16 cellular contexts compared by ENCODE assay signal in genomic region chr12:1838223-1838993, GRCh38. TPM values are rescaled to one million over a fixed set of nuclear protein-coding genes. Genes with fewer than 3 reads are reported as not detected.
A peak's percentile ranks its signal among the peaks of the same experiment; 100 is the strongest.
DNase-seq lines count a peak whose midpoint lies in the region; ATAC-seq, FAIRE-seq and TF ChIP-seq lines count a peak whose summit lies in the region.
"Had no signal": no experiment of that assay in that cellular context is flagged by ENCODE, and none has a peak within 500 bp of the region (broad histone marks: within the 10 kb centered on the region; RNA-seq: fewer than 3 reads in every experiment).

No MANE protein-coding gene starts in this region.

- H3K4me3 Mint-ChIP-seq in astrocyte (ENCODE audit: unreplicated experiment): no peak overlapping the region
- H3K4me3 Mint-ChIP-seq in nephron progenitor cell: peak overlapping the region; percentile 2
- no peak overlapping the region for H3K4me3 Mint-ChIP-seq in endothelial cell (ENCODE audit: unreplicated experiment)
- H3K4me3 Mint-ChIP-seq in Calu3 (ENCODE audit: low read depth, unreplicated experiment): no peak overlapping the region
- H3K4me3 Mint-ChIP-seq: activated CD8-positive, alpha-beta memory T cell treated with anti-CD3 and anti-CD28 coated beads, Interleukin-2, amount 10 ng/mL, durations not matched to agents 7 days and 5 days had no signal

- peak overlapping the region; percentile 42 to 92 (median 86); a peak in 20 of 22 replicates for H3K9ac ChIP-seq in BLaER1 treated with 17β-estradiol and CSF1 and Interleukin-3, amounts not matched to agents 10 nM and 100 nM
- no peak overlapping the region for H3K9ac ChIP-seq in astrocyte (ENCODE audit: low read length)

- H3K4me1 ChIP-seq in BLaER1 treated with 17β-estradiol and CSF1 and Interleukin-3, amounts not matched to agents 10 nM and 100 nM: peaks cover 86 to 98% (median 97%) of the 10 kb centered on the region in 10 experiments
- peaks cover 11% of the 10 kb centered on the region for H3K4me1 ChIP-seq in astrocyte (ENCODE audit: insufficient read depth, low read length)
- H3K4me1 ChIP-seq: gastroesophageal sphincter had no signal

- H3K4me1 Mint-ChIP-seq in astrocyte (ENCODE audit: low read depth, unreplicated experiment) (peaks cover 13% of the 10 kb centered on the region), nephron progenitor cell (peaks cover 75% of the 10 kb centered on the region), endothelial cell (ENCODE audit: unreplicated experiment) (no peaks in the 10 kb centered on the region), Calu3 (ENCODE audit: low read depth, unreplicated experiment) (no peaks in the 10 kb centered on the region)
- H3K4me1 Mint-ChIP-seq: activated CD8-positive, alpha-beta memory T cell treated with anti-CD3 and anti-CD28 coated beads, Interleukin-2, amount 10 ng/mL, durations not matched to agents 7 days and 5 days had no signal

- ATAC-seq in GM21381 (IDR thresholded peaks at IDR 0.05; ENCODE audit: unreplicated experiment): no peak
- ATAC-seq: activated CD8-positive, alpha-beta memory T cell treated with anti-CD3 and anti-CD28 coated beads, Interleukin-2, amount 10 ng/mL, durations not matched to agents 7 days and 5 days; gastroesophageal sphincter had no signal

- no peaks in the 10 kb centered on the region for H3K79me2 ChIP-seq in astrocyte (ENCODE audit: insufficient read depth, low read length)

- H3K27me3 Mint-ChIP-seq in astrocyte (ENCODE audit: low read depth, unreplicated experiment) (peaks cover 47% of the 10 kb centered on the region), nephron progenitor cell (ENCODE audit: low read depth, poor library complexity) (peaks cover 47% of the 10 kb centered on the region), endothelial cell (ENCODE audit: unreplicated experiment) (peaks cover 4% of the 10 kb centered on the region), Calu3 (ENCODE audit: unreplicated experiment) (peaks cover 100% of the 10 kb centered on the region)

- H3K9me3 Mint-ChIP-seq in astrocyte (ENCODE audit: unreplicated experiment) (no peaks in the 10 kb centered on the region), nephron progenitor cell (no peaks in the 10 kb centered on the region), endothelial cell (ENCODE audit: unreplicated experiment) (no peaks in the 10 kb centered on the region), Calu3 (ENCODE audit: low read depth, unreplicated experiment) (no peaks in the 10 kb centered on the region)

- H3K9me3 ChIP-seq in BLaER1 treated with 17β-estradiol and CSF1 and Interleukin-3, amounts not matched to agents 10 nM and 100 nM (replicated peaks in 1 of 11): no peaks in the 10 kb centered on the region
- no peaks in the 10 kb centered on the region for H3K9me3 ChIP-seq in astrocyte (ENCODE audit: insufficient read depth, low read depth, low read length)
- H3K9me3 ChIP-seq: gastroesophageal sphincter had no signal

- FAIRE-seq in astrocyte (lab: Jason Lieb, UNC): no peak

- H3K4me3 ChIP-seq in BLaER1 treated with 17β-estradiol and CSF1 and Interleukin-3, amounts not matched to agents 10 nM and 100 nM: peak overlapping the region; percentile 28 to 67 (median 58); a peak in 19 of 20 replicates
- H3K4me3 ChIP-seq in astrocyte (ENCODE audit: insufficient read depth, low read depth, low read length): no peak overlapping the region
- H3K4me3 ChIP-seq: gastroesophageal sphincter had no signal

- intact Hi-C loops in Calu3 (cut with micrococcal nuclease; ENCODE audit: unreplicated experiment) (no loop called here), cardiac septum (cut with DNase I) (no loop called here)

- BruUV-seq in Calu3 (replicated peaks; lab: Mats Ljungman, UMichigan): no TSS peak

- H3K36me3 Mint-ChIP-seq in astrocyte (ENCODE audit: low read depth, unreplicated experiment) (no peaks in the 10 kb centered on the region), nephron progenitor cell (ENCODE audit: low read depth) (no peaks in the 10 kb centered on the region), endothelial cell (ENCODE audit: low read depth, unreplicated experiment) (no peaks in the 10 kb centered on the region), Calu3 (ENCODE audit: insufficient read depth, unreplicated experiment) (no peaks in the 10 kb centered on the region)
- H3K36me3 Mint-ChIP-seq: activated CD8-positive, alpha-beta memory T cell treated with anti-CD3 and anti-CD28 coated beads, Interleukin-2, amount 10 ng/mL, durations not matched to agents 7 days and 5 days had no signal

- H3K27ac Mint-ChIP-seq in astrocyte (ENCODE audit: unreplicated experiment) (peak overlapping the region; percentile 53), nephron progenitor cell (peak overlapping the region; percentile 15), endothelial cell (ENCODE audit: unreplicated experiment) (no peak overlapping the region), Calu3 (ENCODE audit: unreplicated experiment) (no peak overlapping the region)
- H3K27ac Mint-ChIP-seq: activated CD8-positive, alpha-beta memory T cell treated with anti-CD3 and anti-CD28 coated beads, Interleukin-2, amount 10 ng/mL, durations not matched to agents 7 days and 5 days had no signal

- peaks cover 0 to 12% (median 0%) of the 10 kb centered on the region in 11 experiments; a peak in 3 of 22 replicates for H3K36me3 ChIP-seq in BLaER1 treated with 17β-estradiol and CSF1 and Interleukin-3, amounts not matched to agents 10 nM and 100 nM
- no peaks in the 10 kb centered on the region for H3K36me3 ChIP-seq in astrocyte (ENCODE audit: insufficient read depth, low read length)
- H3K36me3 ChIP-seq: gastroesophageal sphincter had no signal

- CTCF ChIA-PET in Calu3 (lab: Charles Lee): no interaction called here

- no peak overlapping the region for H2AFZ ChIP-seq in astrocyte (ENCODE audit: low read depth, low read length)

- peaks cover 0 to 15% (median 0%) of the 10 kb centered on the region in 11 experiments; a peak in 1 of 22 replicates for H3K27me3 ChIP-seq in BLaER1 treated with 17β-estradiol and CSF1 and Interleukin-3, amounts not matched to agents 10 nM and 100 nM
- peaks cover 29% of the 10 kb centered on the region for H3K27me3 ChIP-seq in astrocyte (ENCODE audit: insufficient read depth, low read length)

- H3K4me2 ChIP-seq in BLaER1 treated with 17β-estradiol and CSF1 and Interleukin-3, amounts not matched to agents 10 nM and 100 nM: peak overlapping the region; percentile 90 to 99 (median 99)
- peak overlapping the region; percentile 11 for H3K4me2 ChIP-seq in astrocyte (ENCODE audit: low read length)

- TF ChIP-seq CTCF in astrocyte (IDR thresholded peaks at IDR 0.05; ENCODE audit: insufficient read depth, low read depth, low read length): no peak
- no peak for TF ChIP-seq CTCF in nephron progenitor cell (IDR thresholded peaks at IDR 0.05)
- TF ChIP-seq CTCF in endothelial cell (IDR thresholded peaks at IDR 0.05; ENCODE audit: unreplicated experiment): no peak
- TF ChIP-seq CTCF in Calu3 (IDR thresholded peaks at IDR 0.05; ENCODE audit: unreplicated experiment): no peak

- DNase-seq in NCI-H1694 (lab: John Stamatoyannopoulos, UW) (peak; percentile 70), astrocyte (ENCODE audit: low read depth) (peak; percentile 7), nephron progenitor cell (no peak), endothelial cell (ENCODE audit: low spot score) (no peak), Calu3 (no peak), cardiac septum (ENCODE audit: low spot score) (no peak)
- DNase-seq: activated CD8-positive, alpha-beta memory T cell treated with anti-CD3 and anti-CD28 coated beads, Interleukin-2, amount 10 ng/mL, durations not matched to agents 7 days and 5 days; activated naive CD4-positive, alpha-beta T cell treated with Interleukin-2 at 50 U/mL for 16 hours; central memory CD4-positive, alpha-beta T cell; NCI-H1930 had no signal

- H3K27ac ChIP-seq in BLaER1 treated with 17β-estradiol and CSF1 and Interleukin-3, amounts not matched to agents 10 nM and 100 nM: peak overlapping the region in 10 of 11 experiments; percentile 51 to 99 (median 96); a peak in 20 of 22 replicates
- H3K27ac ChIP-seq in astrocyte (ENCODE audit: low read depth, low read length): no peak overlapping the region
- H3K27ac ChIP-seq: gastroesophageal sphincter had no signal

- H4K20me1 ChIP-seq in BLaER1 treated with 17β-estradiol and CSF1 and Interleukin-3, amounts not matched to agents 10 nM and 100 nM: no peaks in the 10 kb centered on the region
- H4K20me1 ChIP-seq in astrocyte (ENCODE audit: insufficient read depth, low read length): no peaks in the 10 kb centered on the region

RNA-seq across cellular contexts. Expression of gene LRTM2, which starts 18.0 kb away (rescaled TPM):
- total RNA-seq in astrocyte (not detected in 2 replicates), endothelial cell (ENCODE audit: unreplicated experiment) (not detected), Calu3 (2022) (not detected in 2 replicates), cardiac septum (not detected)
- total RNA-seq: activated CD8-positive, alpha-beta memory T cell treated with anti-CD3 and anti-CD28 coated beads, Interleukin-2, amount 10 ng/mL, durations not matched to agents 7 days and 5 days; gastroesophageal sphincter; H4; mesenteric fat pad; omental fat pad had no signal

Comparison
In these comparisons a context has a peak if more than half of its experiments do, and no peak if none do; other contexts are left out.
1. DNase-seq: peak in NCI-H1694 (single experiment) and astrocyte (single experiment); none in nephron progenitor cell (single experiment), endothelial cell (single experiment), Calu3 (single experiment) and cardiac septum (single experiment).
2. H3K27ac Mint-ChIP-seq: peak in astrocyte (single experiment) and nephron progenitor cell (single experiment); none in endothelial cell (single experiment) and Calu3 (single experiment).